Comparison of ENCODE assay signal across 33 cellular contexts in the genomic region with DNA sequence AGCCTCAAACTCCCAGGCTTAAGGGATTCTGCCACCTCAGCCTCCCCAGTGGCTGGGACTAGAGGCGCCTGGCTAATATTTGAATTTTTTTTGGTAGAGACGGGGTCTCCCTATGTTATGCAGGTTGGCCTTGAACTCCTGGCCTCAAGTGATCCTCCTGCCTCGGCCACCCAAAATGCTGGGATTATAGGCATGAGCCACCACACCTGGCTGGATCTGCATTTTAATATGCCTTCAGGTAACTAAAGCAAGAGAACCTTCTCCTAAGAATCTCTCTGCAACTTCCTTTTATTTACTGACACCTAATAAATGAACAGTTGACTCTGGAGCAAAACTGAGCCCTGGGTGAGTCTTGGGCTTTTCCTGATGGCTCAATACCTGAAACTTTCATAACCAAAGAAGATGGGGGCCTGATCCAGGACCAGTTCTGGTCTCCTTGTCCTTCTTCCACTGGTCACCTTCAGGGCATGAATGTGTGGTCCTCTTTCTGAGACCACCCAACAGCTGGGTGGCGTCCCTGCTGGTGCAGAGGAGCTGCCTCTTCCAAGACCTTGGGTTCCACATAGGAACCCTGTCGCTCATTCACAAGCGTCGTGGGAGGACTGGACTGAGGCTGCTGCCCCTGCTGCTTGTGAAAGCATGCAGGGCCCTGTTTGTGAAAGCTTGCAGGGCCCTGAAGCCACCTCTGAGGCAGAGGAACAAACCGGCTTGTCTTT. TPM values are rescaled to one million over a fixed set of nuclear protein-coding genes. Genes with fewer than 3 reads are reported as not detected.
DNase-seq lines count a peak whose midpoint lies in the region; ATAC-seq and TF ChIP-seq lines count a peak whose summit lies in the region.
"Had no signal": no experiment of that assay in that cellular context is flagged by ENCODE, and none has a peak within 500 bp of the region (broad histone marks: within the 10 kb centered on the region; RNA-seq: fewer than 3 reads in every experiment).

No MANE protein-coding gene starts in this region.

- H3K4me1 Mint-ChIP-seq in stimulated activated effector memory CD8-positive, alpha-beta T cell treated with anti-CD3 and anti-CD28 coated beads, Interleukin-12 subunit alpha, Interleukin-12 subunit beta, amount 100 ng/mL, for 72 hours = peaks cover 66% of the 10 kb centered on the region
- no peaks in the 10 kb centered on the region for H3K4me1 Mint-ChIP-seq in Caco-2 (ENCODE audit: low read depth, unreplicated experiment)
- H3K4me1 Mint-ChIP-seq in activated CD4-positive, alpha-beta memory T cell treated with anti-CD3 and anti-CD28 coated beads for 36 hours (ENCODE audit: low read depth) = peaks cover 44% of the 10 kb centered on the region

- BruUV-seq in Caco-2 (replicated peaks; lab: Mats Ljungman, UMichigan) = no TSS peak

- H3K27ac Mint-ChIP-seq in stimulated activated effector memory CD8-positive, alpha-beta T cell treated with anti-CD3 and anti-CD28 coated beads, Interleukin-12 subunit alpha, Interleukin-12 subunit beta, amount 100 ng/mL, for 72 hours = peak overlapping the region; percentile 82
- no peak overlapping the region for H3K27ac Mint-ChIP-seq in Caco-2 (ENCODE audit: unreplicated experiment)
- H3K27ac Mint-ChIP-seq in activated CD4-positive, alpha-beta memory T cell treated with anti-CD3 and anti-CD28 coated beads for 36 hours = no peak overlapping the region
- H3K27ac Mint-ChIP-seq: nephron progenitor cell; stimulated activated naive B cell treated with anti-CD40 and anti-IgM and Interleukin-4, amounts not matched to agents 10 μg/mL and 1 μg/mL and 100 μg/mL, for 72 hours; T-helper 2 cell treated with Interferon-gamma antibody and Interleukin-4, amounts not matched to agents 5 μg/mL and 100 μg/mL, for 36 hours had no signal

- DNase-seq in activated CD8-positive, alpha-beta memory T cell treated with anti-CD3 and anti-CD28 coated beads for 24 hours = peak; percentile 56
- DNase-seq in activated CD8-positive, alpha-beta memory T cell treated with anti-CD3 and anti-CD28 coated beads, Interleukin-2, amount 50 U/mL, for 48 hours = no peak
- DNase-seq in Jurkat, Clone E6-1 (ENCODE audit: low read depth, low spot score) = no peak
- no peak for DNase-seq in effector memory CD4-positive, alpha-beta T cell
- no peak for DNase-seq in stimulated activated effector memory CD8-positive, alpha-beta T cell treated with anti-CD3 and anti-CD28 coated beads, Interleukin-12 subunit alpha, Interleukin-12 subunit beta, amount 100 ng/mL, for 72 hours (ENCODE audit: low spot score in 2 of 2)
- DNase-seq in DMS114 treated with DMSO at 0.1 percent for 48 hours (lab: John Stamatoyannopoulos, UW; ENCODE audit: unreplicated experiment) (no peak), Caco-2 (no peak)
- no peak for DNase-seq in activated CD4-positive, alpha-beta memory T cell treated with anti-CD3 and anti-CD28 coated beads for 36 hours
- DNase-seq: activated CD4-positive, alpha-beta T cell treated with anti-CD3 and anti-CD28 coated beads for 36 hours; activated naive CD4-positive, alpha-beta T cell treated with anti-CD3 and anti-CD28 coated beads, Interleukin-2, amount 50 U/mL, for 16 hours; amniotic stem cell; foreskin fibroblast; heart right ventricle; kidney glomerular epithelial cell; lower lobe of right lung; NCI-H187; NCI-H2171; NCI-H510A; nephron progenitor cell; stimulated activated CD4-positive, alpha-beta T cell treated with anti-CD3 and anti-CD28 coated beads, Interleukin-12 subunit alpha, Interleukin-12 subunit beta, amount 100 ng/mL, for 4 hours; stimulated activated CD4-positive, alpha-beta T cell treated with anti-CD3 and anti-CD28 coated beads, Interleukin-4, amount 100 ng/mL, for 1 hour; stimulated activated naive B cell treated with anti-CD40 and anti-IgM and Interleukin-4, amounts not matched to agents 10 μg/mL and 1 μg/mL and 100 μg/mL, for 72 hours had no signal

- peak overlapping the region; percentile 33 for H3K27ac ChIP-seq in effector memory CD4-positive, alpha-beta T cell (ENCODE audit: insufficient read depth, low read length, poor library complexity, severe bottlenecking)
- H3K27ac ChIP-seq: 22Rv1, heart right ventricle, lower lobe of right lung, pancreas, right atrium auricular region had no signal

- peaks cover 22% of the 10 kb centered on the region for H3K4me1 ChIP-seq in effector memory CD4-positive, alpha-beta T cell (ENCODE audit: control insufficient read depth, insufficient read depth, low read length, poor library complexity, severe bottlenecking)
- H3K4me1 ChIP-seq in Caco-2 = no peaks in the 10 kb centered on the region
- H3K4me1 ChIP-seq: breast epithelium, pancreas had no signal

- H3K27me3 ChIP-seq in effector memory CD4-positive, alpha-beta T cell (replicated peaks; ENCODE audit: control insufficient read depth, insufficient read depth, low read length, poor library complexity, severe bottlenecking) = no peaks in the 10 kb centered on the region
- no peaks in the 10 kb centered on the region for H3K27me3 ChIP-seq in Caco-2 (replicated peaks; ENCODE audit: control insufficient read depth, insufficient read depth, low read length)
- H3K27me3 ChIP-seq: breast epithelium, heart right ventricle, pancreas, right atrium auricular region had no signal

- CTCF ChIA-PET in Caco-2 (lab: Charles Lee) = no interaction called here
- CTCF ChIA-PET in activated CD4-positive, alpha-beta memory T cell treated with anti-CD3 and anti-CD28 coated beads for 36 hours (lab: Charles Lee) = no interaction called here

- H3K36me3 ChIP-seq in effector memory CD4-positive, alpha-beta T cell (ENCODE audit: control insufficient read depth, insufficient read depth, low read length) = peaks cover 12% of the 10 kb centered on the region
- H3K36me3 ChIP-seq in Caco-2 (ENCODE audit: control insufficient read depth, insufficient read depth, low read length) = no peaks in the 10 kb centered on the region
- H3K36me3 ChIP-seq: breast epithelium, right atrium auricular region had no signal

- no peaks in the 10 kb centered on the region for H3K9me3 ChIP-seq in effector memory CD4-positive, alpha-beta T cell (ENCODE audit: control insufficient read depth, low read length)
- no peaks in the 10 kb centered on the region for H3K9me3 ChIP-seq in Caco-2
- H3K9me3 ChIP-seq: breast epithelium, heart right ventricle, lower lobe of right lung, pancreas, right atrium auricular region had no signal

- no peaks in the 10 kb centered on the region for H3K27me3 Mint-ChIP-seq in Caco-2 (ENCODE audit: insufficient read depth, unreplicated experiment)
- H3K27me3 Mint-ChIP-seq in activated CD4-positive, alpha-beta memory T cell treated with anti-CD3 and anti-CD28 coated beads for 36 hours = peaks cover 26% of the 10 kb centered on the region
- H3K27me3 Mint-ChIP-seq: stimulated activated naive B cell treated with anti-CD40 and anti-IgM and Interleukin-4, amounts not matched to agents 10 μg/mL and 1 μg/mL and 100 μg/mL, for 72 hours had no signal

- no peaks in the 10 kb centered on the region for H3K9me3 Mint-ChIP-seq in stimulated activated effector memory CD8-positive, alpha-beta T cell treated with anti-CD3 and anti-CD28 coated beads, Interleukin-12 subunit alpha, Interleukin-12 subunit beta, amount 100 ng/mL, for 72 hours
- peaks cover 3% of the 10 kb centered on the region for H3K9me3 Mint-ChIP-seq in Caco-2 (ENCODE audit: unreplicated experiment)
- no peaks in the 10 kb centered on the region for H3K9me3 Mint-ChIP-seq in activated CD4-positive, alpha-beta memory T cell treated with anti-CD3 and anti-CD28 coated beads for 36 hours
- H3K9me3 Mint-ChIP-seq: nephron progenitor cell; stimulated activated naive B cell treated with anti-CD40 and anti-IgM and Interleukin-4, amounts not matched to agents 10 μg/mL and 1 μg/mL and 100 μg/mL, for 72 hours; T-helper 2 cell treated with Interferon-gamma antibody and Interleukin-4, amounts not matched to agents 5 μg/mL and 100 μg/mL, for 36 hours had no signal

- intact Hi-C loops in Caco-2 (cut with micrococcal nuclease; ENCODE audit: unreplicated experiment) = no loop called here
- intact Hi-C loops in activated CD4-positive, alpha-beta memory T cell treated with anti-CD3 and anti-CD28 coated beads for 36 hours (cut with micrococcal nuclease) = loop anchor here (1.0 to 5.0 kb wide), 5 partner anchors 33 to 458 kb away; partner anchors contain the start of gene CCR5

- peak overlapping the region; percentile 65 for H3K4me3 ChIP-seq in Jurkat, Clone E6-1 (ENCODE audit: low read length)
- H3K4me3 ChIP-seq in effector memory CD4-positive, alpha-beta T cell (ENCODE audit: insufficient read depth, low read depth, low read length, poor library complexity, severe bottlenecking) = no peak overlapping the region
- no peak overlapping the region for H3K4me3 ChIP-seq in Caco-2 (ENCODE audit: low read depth, low read length)
- H3K4me3 ChIP-seq: breast epithelium, heart right ventricle, lower lobe of right lung, pancreas, right atrium auricular region had no signal

- peaks cover 42% of the 10 kb centered on the region for H3K36me3 Mint-ChIP-seq in stimulated activated effector memory CD8-positive, alpha-beta T cell treated with anti-CD3 and anti-CD28 coated beads, Interleukin-12 subunit alpha, Interleukin-12 subunit beta, amount 100 ng/mL, for 72 hours
- H3K36me3 Mint-ChIP-seq in Caco-2 (ENCODE audit: insufficient read depth, unreplicated experiment) = no peaks in the 10 kb centered on the region
- H3K36me3 Mint-ChIP-seq in activated CD4-positive, alpha-beta memory T cell treated with anti-CD3 and anti-CD28 coated beads for 36 hours = peaks cover 13% of the 10 kb centered on the region

- H3K4me3 Mint-ChIP-seq in stimulated activated effector memory CD8-positive, alpha-beta T cell treated with anti-CD3 and anti-CD28 coated beads, Interleukin-12 subunit alpha, Interleukin-12 subunit beta, amount 100 ng/mL, for 72 hours = peak overlapping the region; percentile 68
- no peak overlapping the region for H3K4me3 Mint-ChIP-seq in Caco-2 (ENCODE audit: unreplicated experiment)
- no peak overlapping the region for H3K4me3 Mint-ChIP-seq in activated CD4-positive, alpha-beta memory T cell treated with anti-CD3 and anti-CD28 coated beads for 36 hours
- H3K4me3 Mint-ChIP-seq: nephron progenitor cell; stimulated activated naive B cell treated with anti-CD40 and anti-IgM and Interleukin-4, amounts not matched to agents 10 μg/mL and 1 μg/mL and 100 μg/mL, for 72 hours had no signal

- POLR2A ChIA-PET in Caco-2 (lab: Charles Lee) = no interaction called here
- POLR2A ChIA-PET in activated CD4-positive, alpha-beta memory T cell treated with anti-CD3 and anti-CD28 coated beads for 36 hours (lab: Charles Lee) = no interaction called here

- TF ChIP-seq CTCF in Caco-2 (IDR thresholded peaks at IDR 0.05; ENCODE audit: insufficient read depth in 1 of 2, low read depth in 1 of 2, low read length in 1 of 2, severe bottlenecking in 1 of 2, unreplicated experiment in 1 of 2) = no peak

- no peak for ATAC-seq in stimulated activated effector memory CD8-positive, alpha-beta T cell treated with anti-CD3 and anti-CD28 coated beads, Interleukin-12 subunit alpha, Interleukin-12 subunit beta, amount 100 ng/mL, for 72 hours
- ATAC-seq: esophagus mucosa; HCT116; heart right ventricle; pancreas; stimulated activated naive B cell treated with anti-CD40 and anti-IgM and Interleukin-4, amounts not matched to agents 10 μg/mL and 1 μg/mL and 100 μg/mL, for 72 hours had no signal

RNA-seq across cellular contexts. Expression of gene CCR9, which starts 28.2 kb away (rescaled TPM):
- 1.5 TPM for polyA plus RNA-seq in Jurkat, Clone E6-1 (2012; ENCODE audit: insufficient read depth, insufficient read length)
- total RNA-seq in Caco-2 (2022) = not detected in 2 replicates
- total RNA-seq in activated CD4-positive, alpha-beta memory T cell treated with anti-CD3 and anti-CD28 coated beads for 36 hours = not detected
- total RNA-seq: activated CD4-positive, alpha-beta T cell treated with anti-CD3 and anti-CD28 coated beads for 36 hours; breast epithelium; esophagus mucosa; G401; heart right ventricle; LHCN-M2; lower lobe of right lung; right atrium auricular region; ureter had no signal
- polyA plus RNA-seq: heart right ventricle, pancreas had no signal

RNA-seq across cellular contexts. Expression of gene CXCR6, which starts 28.7 kb away (rescaled TPM):
- polyA plus RNA-seq in Jurkat, Clone E6-1 (2012; ENCODE audit: insufficient read depth, insufficient read length) = 0.38 TPM
- not detected in 2 replicates for total RNA-seq in Caco-2 (2022)
- 1 to 10 TPM; 4.0 TPM for total RNA-seq in activated CD4-positive, alpha-beta memory T cell treated with anti-CD3 and anti-CD28 coated beads for 36 hours
- total RNA-seq: LHCN-M2, OCI-LY7 had no signal
